In genomic region chr2:233354971-233355574, GRCh38 we compare ENCODE assay signal across 8 cellular contexts. TPM values are rescaled to one million over a fixed set of nuclear protein-coding genes. Genes with fewer than 3 reads are reported as not detected.
DNase-seq lines count a peak whose midpoint lies in the region; ATAC-seq and TF ChIP-seq lines count a peak whose summit lies in the region.

No MANE protein-coding gene starts in this region.

- TF ChIP-seq CTCF in glutamatergic neuron (IDR thresholded peaks at IDR 0.05; ENCODE audit: partially characterized antibody, unreplicated experiment) (no peak), progenitor cell of endocrine pancreas (IDR thresholded peaks at IDR 0.05; ENCODE audit: unreplicated experiment) (no peak)

- intact Hi-C loops in activated CD4-positive, alpha-beta T cell treated with anti-CD3 and anti-CD28 coated beads for 36 hours (cut with DNase I, micrococcal nuclease): loop anchor here (1.0 to 5.0 kb wide), 11 partner anchors 30 to 1573 kb away; partner anchors contain the start of genes ATG16L1 (in 1 of the 2), EIF4E2 (in 1 of the 2), GIGYF2 (in 1 of the 2) and HJURP (in 1 of the 2)

- CTCF ChIA-PET in activated CD4-positive, alpha-beta T cell treated with anti-CD3 and anti-CD28 coated beads for 36 hours (lab: Charles Lee): interaction anchor here (0.8 to 1.4 kb wide), 2 partner anchors 24 to 62 kb away, joined by 3 to 4 read pairs; no protein-coding TSS in a partner anchor

- H3K4me1 Mint-ChIP-seq in activated CD4-positive, alpha-beta T cell treated with anti-CD3 and anti-CD28 coated beads for 36 hours: peaks cover 68% of the 10 kb centered on the region
- H3K4me1 Mint-ChIP-seq in glutamatergic neuron (ENCODE audit: low read depth, unreplicated experiment) (peaks cover 24% of the 10 kb centered on the region), progenitor cell of endocrine pancreas (ENCODE audit: low read depth) (peaks cover 27% of the 10 kb centered on the region)

- no peaks in the 10 kb centered on the region for H3K9me3 Mint-ChIP-seq in activated CD4-positive, alpha-beta T cell treated with anti-CD3 and anti-CD28 coated beads for 36 hours (ENCODE audit: low read depth)
- H3K9me3 Mint-ChIP-seq in glutamatergic neuron (ENCODE audit: unreplicated experiment) (peaks cover 9% of the 10 kb centered on the region), progenitor cell of endocrine pancreas (ENCODE audit: low read depth) (no peaks in the 10 kb centered on the region)

- no peak for ATAC-seq in activated CD4-positive, alpha-beta T cell treated with anti-CD3 and anti-CD28 coated beads for 36 hours

- peak overlapping the region; percentile 83 for H3K4me3 Mint-ChIP-seq in activated CD4-positive, alpha-beta T cell treated with anti-CD3 and anti-CD28 coated beads for 36 hours
- H3K4me3 Mint-ChIP-seq in glutamatergic neuron (ENCODE audit: unreplicated experiment) (peak overlapping the region; percentile 85), progenitor cell of endocrine pancreas (ENCODE audit: low read depth) (peak overlapping the region; percentile 85)

- peak; percentile 40 for DNase-seq in activated CD4-positive, alpha-beta T cell treated with anti-CD3 and anti-CD28 coated beads for 36 hours
- no peak for DNase-seq in activated CD4-positive, alpha-beta T cell treated with anti-CD3 and anti-CD28 coated beads for 1 hour
- peak; percentile 59 for DNase-seq in HT-29 (ENCODE audit: low spot score)
- peak; percentile 64 for DNase-seq in activated CD8-positive, alpha-beta memory T cell treated with anti-CD3 and anti-CD28 coated beads, Interleukin-2, amount 50 U/mL, for 48 hours
- DNase-seq in glutamatergic neuron: peak; percentile 39
- no peak for DNase-seq in progenitor cell of endocrine pancreas (ENCODE audit: low spot score, unreplicated experiment)
- DNase-seq in NOMO-1 treated with DMSO at 0.1 percent for 48 hours (lab: John Stamatoyannopoulos, UW; ENCODE audit: unreplicated experiment): no peak
- no peak for DNase-seq in NK-92 treated with Interleukin-12 subunit alpha and Interleukin-12 subunit beta, amount 100 ng/mL, for 24 hours (lab: John Stamatoyannopoulos, UW)

- H3K27ac Mint-ChIP-seq in activated CD4-positive, alpha-beta T cell treated with anti-CD3 and anti-CD28 coated beads for 36 hours: peak overlapping the region; percentile 80
- H3K27ac Mint-ChIP-seq in glutamatergic neuron (ENCODE audit: unreplicated experiment) (peak overlapping the region; percentile 53), progenitor cell of endocrine pancreas (peak overlapping the region; percentile 71)

- POLR2A ChIA-PET in activated CD4-positive, alpha-beta T cell treated with anti-CD3 and anti-CD28 coated beads for 36 hours (lab: Charles Lee): interaction anchor here (0.6 to 0.7 kb wide), 2 partner anchors 17 to 30 kb away, joined by 3 to 4 read pairs; no protein-coding TSS in a partner anchor

- no peaks in the 10 kb centered on the region for H3K27me3 Mint-ChIP-seq in activated CD4-positive, alpha-beta T cell treated with anti-CD3 and anti-CD28 coated beads for 36 hours
- H3K27me3 Mint-ChIP-seq in glutamatergic neuron (ENCODE audit: unreplicated experiment): peaks cover 12% of the 10 kb centered on the region
- peaks cover 12% of the 10 kb centered on the region for H3K27me3 Mint-ChIP-seq in progenitor cell of endocrine pancreas

- peaks cover 36% of the 10 kb centered on the region for H3K36me3 Mint-ChIP-seq in activated CD4-positive, alpha-beta T cell treated with anti-CD3 and anti-CD28 coated beads for 36 hours (ENCODE audit: low read depth)
- H3K36me3 Mint-ChIP-seq in glutamatergic neuron (ENCODE audit: unreplicated experiment) (no peaks in the 10 kb centered on the region), progenitor cell of endocrine pancreas (ENCODE audit: insufficient read depth) (peaks cover 2% of the 10 kb centered on the region)

RNA-seq across cellular contexts. Expression of gene DGKD, which starts 0.8 kb away (rescaled TPM):
- total RNA-seq in activated CD4-positive, alpha-beta T cell treated with anti-CD3 and anti-CD28 coated beads for 36 hours: 10 to 100 TPM; 57.0 to 62.6 TPM
- 18.2 and 18.7 TPM in 2 replicates for total RNA-seq in HT-29 (2014; rRNA removed; shearing (Covaris generic))
- 67.6 TPM for total RNA-seq in glutamatergic neuron (ENCODE audit: unreplicated experiment)
- total RNA-seq in progenitor cell of endocrine pancreas: 49.5 and 55.1 TPM in 2 replicates

RNA-seq across cellular contexts. Expression of gene SAG, which starts 47.5 kb away (rescaled TPM):
- total RNA-seq in activated CD4-positive, alpha-beta T cell treated with anti-CD3 and anti-CD28 coated beads for 36 hours: under 1 TPM in 1 of 2 experiments, not detected in 1; 0.39 TPM
- not detected in 2 replicates for total RNA-seq in HT-29 (2014; rRNA removed; shearing (Covaris generic))
- total RNA-seq in glutamatergic neuron (ENCODE audit: unreplicated experiment) (not detected), progenitor cell of endocrine pancreas (not detected in 2 replicates)

Comparison
In these comparisons a context has a peak if more than half of its experiments do, and no peak if none do; other contexts are left out.
1. DNase-seq: peak in activated CD4-positive, alpha-beta T cell treated with anti-CD3 and anti-CD28 coated beads for 36 hours (single experiment), HT-29 (single experiment), activated CD8-positive, alpha-beta memory T cell treated with anti-CD3 and anti-CD28 coated beads, Interleukin-2, amount 50 U/mL, for 48 hours (single experiment) and glutamatergic neuron (single experiment); none in activated CD4-positive, alpha-beta T cell treated with anti-CD3 and anti-CD28 coated beads for 1 hour (single experiment), progenitor cell of endocrine pancreas (single experiment), NOMO-1 treated with DMSO at 0.1 percent for 48 hours (single experiment) and NK-92 treated with Interleukin-12 subunit alpha and Interleukin-12 subunit beta, amount 100 ng/mL, for 24 hours (single experiment).
2. Peak in every context shown above with its lines, with median percentiles within 50 percentile points of each other: H3K27ac Mint-ChIP-seq and H3K4me3 Mint-ChIP-seq.